16 cellular contexts compared by ENCODE assay signal in genomic region chr11:93541154-93541553, GRCh38. TPM values are rescaled to one million over a fixed set of nuclear protein-coding genes. Genes with fewer than 3 reads are reported as not detected.
A peak's percentile ranks its signal among the peaks of the same experiment; 100 is the strongest.
DNase-seq lines count a peak whose midpoint lies in the region; ATAC-seq and TF ChIP-seq lines count a peak whose summit lies in the region.
"Had no signal": no experiment of that assay in that cellular context is flagged by ENCODE, and none has a peak within 500 bp of the region (broad histone marks: within the 10 kb centered on the region; RNA-seq: fewer than 3 reads in every experiment).

No MANE protein-coding gene starts in this region.

- H3K4me1 ChIP-seq in BE2C (peaks cover 31% of the 10 kb centered on the region), muscle layer of duodenum (ENCODE audit: control insufficient read depth in 1 of 2, insufficient read depth in 2 of 2, low read length in 2 of 2) (peaks cover 10 to 20% of the 10 kb centered on the region in 2 donors)
- H3K4me1 ChIP-seq: HAP-1 had no signal

- TF ChIP-seq CTCF in BE2C (IDR thresholded peaks at IDR 0.05; ENCODE audit: low read depth, low read length), result no peak
- no peak for TF ChIP-seq CTCF in VCaP (conservative IDR thresholded peaks at IDR 0.05)

- peak overlapping the region; percentile 21; the same call in 1 of the 2 replicates for H3K4me3 ChIP-seq in BE2C (ENCODE audit: low read depth, low read length)
- no peak overlapping the region for H3K4me3 ChIP-seq in muscle layer of duodenum (ENCODE audit: low read depth in 1 of 2, low read length in 2 of 2)

- H3K36me3 ChIP-seq in BE2C (no peaks in the 10 kb centered on the region), muscle layer of duodenum (ENCODE audit: control insufficient read depth in 1 of 2, insufficient read depth in 2 of 2, low read length in 2 of 2) (no peaks in the 10 kb centered on the region)
- H3K36me3 ChIP-seq: HAP-1 had no signal

- DNase-seq in NOMO-1 treated with dmso at 0.1 percent for 144 hours (lab: John Stamatoyannopoulos, UW; ENCODE audit: unreplicated experiment), result peak; percentile 9
- no peak for DNase-seq in NOMO-1 treated with DMSO at 0.1 percent for 48 hours (lab: John Stamatoyannopoulos, UW; ENCODE audit: unreplicated experiment)
- no peak for DNase-seq in BE2C
- no peak for DNase-seq in GF-D8 (lab: John Stamatoyannopoulos, UW)
- DNase-seq in NCI-H748 treated with DMSO at 0.1 percent for 48 hours (lab: John Stamatoyannopoulos, UW), result no peak
- DNase-seq: activated CD4-positive, alpha-beta T cell treated with anti-CD3 and anti-CD28 coated beads for 1 hour; activated naive CD8-positive, alpha-beta T cell treated with anti-CD3 and anti-CD28 coated beads for 36 hours; CD8-positive, alpha-beta T cell; dorsolateral prefrontal cortex; naive B cell; NCI-H1694 treated with DMSO at 0.1 percent for 48 hours; SHP77 had no signal

- H3K27ac ChIP-seq in VCaP (peak overlapping the region; percentile 99), muscle layer of duodenum (ENCODE audit: low read length) (peak overlapping the region; percentile 40)

- no peak for ATAC-seq in HG02798 (IDR thresholded peaks at IDR 0.05; ENCODE audit: poor library complexity, unreplicated experiment)
- ATAC-seq: CD8-positive, alpha-beta T cell had no signal

- H3K27me3 ChIP-seq in BE2C (no peaks in the 10 kb centered on the region), muscle layer of duodenum (ENCODE audit: low read depth, low read length) (no peaks in the 10 kb centered on the region)

- H3K9me3 ChIP-seq in BE2C (no peaks in the 10 kb centered on the region), muscle layer of duodenum (ENCODE audit: control insufficient read depth in 1 of 2, low read length in 2 of 2) (no peaks in the 10 kb centered on the region)
- H3K9me3 ChIP-seq: HAP-1 had no signal

RNA-seq across cellular contexts. Expression of gene SMCO4, which starts 2.0 kb away (rescaled TPM):
- polyA plus RNA-seq in BE2C (2012; ENCODE audit: insufficient read depth, insufficient read length, low read depth), result 83.5 TPM
